9 cellular contexts compared by ENCODE assay signal in genomic region chr1:201450721-201451291, GRCh38. TPM values are rescaled to one million over a fixed set of nuclear protein-coding genes. Genes with fewer than 3 reads are reported as not detected.
A peak's percentile ranks its signal among the peaks of the same experiment; 100 is the strongest.
DNase-seq lines count a peak whose midpoint lies in the region; ATAC-seq and TF ChIP-seq lines count a peak whose summit lies in the region.
"Had no signal": no experiment of that assay in that cellular context is flagged by ENCODE, and none has a peak within 500 bp of the region (broad histone marks: within the 10 kb centered on the region; RNA-seq: fewer than 3 reads in every experiment).

No MANE protein-coding gene starts in this region.

- peak overlapping the region; percentile 12 for H3K27ac ChIP-seq in skeletal muscle tissue (ENCODE audit: low read depth, low read length)

- H3K36me3 ChIP-seq in H7 (replicated peaks; ENCODE audit: control insufficient read depth, insufficient read depth, low read length) (no peaks in the 10 kb centered on the region), skeletal muscle tissue (ENCODE audit: control insufficient read depth in 3 of 3, insufficient read depth in 3 of 3, low read length in 3 of 3) (no peaks in the 10 kb centered on the region)

- H3K4me1 ChIP-seq in skeletal muscle tissue (ENCODE audit: control insufficient read depth in 3 of 3, insufficient read depth in 3 of 3, low read length in 3 of 3), result peaks cover 19 to 36% (median 32%) of the 10 kb centered on the region in 3 donors

- ATAC-seq in WTC11 (peak; percentile 11), left ventricle myocardium superior (peak; percentile 69), GM18520 (IDR thresholded peaks at IDR 0.05; ENCODE audit: unreplicated experiment) (no peak), T-cell (replicated peaks in 1 of 4) (no peak), HG03196 (IDR thresholded peaks at IDR 0.05; ENCODE audit: unreplicated experiment) (no peak)

- H3K36me3 Mint-ChIP-seq in WTC11, result no peaks in the 10 kb centered on the region
- H3K36me3 Mint-ChIP-seq in T-cell, result no peaks in the 10 kb centered on the region

- no peak overlapping the region for H3K27ac Mint-ChIP-seq in WTC11
- no peak overlapping the region for H3K27ac Mint-ChIP-seq in T-cell

- intact Hi-C loops in left ventricle myocardium superior (cut with micrococcal nuclease), result no loop called here

- H3K4me3 ChIP-seq in H7 (ENCODE audit: insufficient read depth, low read depth, low read length), result no peak overlapping the region
- H3K4me3 ChIP-seq in skeletal muscle tissue (ENCODE audit: low read length in 3 of 3), result peak overlapping the region in 1 of 3 donors; percentile 45

- H3K27me3 ChIP-seq in H7 (ENCODE audit: control insufficient read depth, insufficient read depth, low read length) (no peaks in the 10 kb centered on the region; the same call in none of the 2 replicates), skeletal muscle tissue (ENCODE audit: control insufficient read depth in 3 of 3, insufficient read depth in 3 of 3, low read length in 3 of 3) (no peaks in the 10 kb centered on the region)

- no peak for TF ChIP-seq CTCF in WTC11 (IDR thresholded peaks at IDR 0.05)

- DNase-seq in H7, result peak; percentile 65
- peak; percentile 39 for DNase-seq in WTC11 (ENCODE audit: low spot score)
- DNase-seq in left ventricle myocardium superior, result peak; percentile 80
- no peak for DNase-seq in activated naive CD4-positive, alpha-beta T cell treated with Interleukin-2 at 50 U/mL for 16 hours
- DNase-seq in T-cell, result no peak

- POLR2A ChIA-PET in WTC11 (lab: Charles Lee) (no interaction called here), T-cell (lab: Charles Lee) (no interaction called here)

- peak overlapping the region in 2 of 3 donors; percentile 23 to 50 for H3K9ac ChIP-seq in skeletal muscle tissue (ENCODE audit: low read depth in 1 of 3, low read length in 3 of 3)

- H3K4me1 Mint-ChIP-seq in WTC11 (peaks cover 42% of the 10 kb centered on the region), T-cell (peaks cover 0 to 12% (median 6%) of the 10 kb centered on the region in 3 donors)

- CTCF ChIA-PET in WTC11 (lab: Charles Lee) (interaction anchor here (2.0 to 8.3 kb wide), 5 partner anchors 12 to 62 kb away, joined by 10 to 264 read pairs (median 13); partner anchors contain the start of gene PHLDA3), T-cell (lab: Charles Lee) (interaction anchor here in 1 of 2 donors (0.7 kb wide), 2 partner anchors 9 to 208 kb away, joined by 3 to 4 read pairs; no protein-coding TSS in a partner anchor)

- H3K9me3 Mint-ChIP-seq in WTC11 (no peaks in the 10 kb centered on the region), T-cell (no peaks in the 10 kb centered on the region)

- no peaks in the 10 kb centered on the region; the same call in 1 of the 2 replicates for H3K27me3 Mint-ChIP-seq in WTC11 (ENCODE audit: low read depth)
- peaks cover 12 to 16% of the 10 kb centered on the region in 2 donors for H3K27me3 Mint-ChIP-seq in T-cell

- no peaks in the 10 kb centered on the region for H3K9me3 ChIP-seq in skeletal muscle tissue (ENCODE audit: control insufficient read depth in 3 of 3, low read length in 3 of 3)

- H3K4me3 Mint-ChIP-seq in WTC11, result no peak overlapping the region
- no peak overlapping the region for H3K4me3 Mint-ChIP-seq in T-cell

TF ChIP-seq in WTC11, 78 proteins besides CTCF, POLR2A, EP300 and RAD21:
- TF ChIP-seq JAZF1 (CRISPR knock-in tag; IDR thresholded peaks at IDR 0.05), result no peak
- no peak for TF ChIP-seq SMAD3 (CRISPR knock-in tag; IDR thresholded peaks at IDR 0.05; ENCODE audit: borderline replicate concordance)
- TF ChIP-seq FOXP1 (CRISPR knock-in tag; IDR thresholded peaks at IDR 0.05; ENCODE audit: borderline replicate concordance), result no peak
- TF ChIP-seq NFYB (CRISPR knock-in tag; conservative IDR thresholded peaks at IDR 0.05; ENCODE audit: low read depth), result no peak
- TF ChIP-seq MAX (CRISPR knock-in tag; IDR thresholded peaks at IDR 0.05), result no peak
- TF ChIP-seq GTF2I (CRISPR knock-in tag; conservative IDR thresholded peaks at IDR 0.05), result no peak
- no peak for TF ChIP-seq TP53 (CRISPR knock-in tag; IDR thresholded peaks at IDR 0.05)
- no peak for TF ChIP-seq HMGXB4 (CRISPR knock-in tag; IDR thresholded peaks at IDR 0.05)
- TF ChIP-seq ZNF532 (CRISPR knock-in tag; IDR thresholded peaks at IDR 0.05; ENCODE audit: borderline replicate concordance), result no peak
- TF ChIP-seq ZNF263 (CRISPR knock-in tag; IDR thresholded peaks at IDR 0.05; ENCODE audit: low read depth), result no peak

RNA-seq across cellular contexts. Expression of gene PHLDA3, which starts 18.2 kb away (rescaled TPM):
- 3.4 and 4.1 TPM in 2 replicates for total RNA-seq in H7 (2014; rRNA removed; shearing (Covaris generic))
- total RNA-seq in WTC11 (2021) (53.9 to 95.1 TPM (median 59.7 TPM) in 3 replicates), left ventricle myocardium superior (20.4 TPM), skeletal muscle tissue (8.9 TPM), T-cell (1 to 10 TPM in 4 of 5 donors, under 1 TPM in 1; 0.83 to 5.8 (median 3.6) TPM)

RNA-seq across cellular contexts. Expression of gene TNNI1, which starts 29.3 kb away (rescaled TPM):
- 0.18 and 1.2 TPM in 2 replicates for total RNA-seq in H7 (2014; rRNA removed; shearing (Covaris generic))
- total RNA-seq in WTC11 (2021) (0.34 to 0.50 TPM (median 0.44 TPM) in 3 replicates), left ventricle myocardium superior (1.1 TPM), skeletal muscle tissue (251 TPM), T-cell (not detected)
- total RNA-seq: subcutaneous adipose tissue had no signal

RNA-seq across cellular contexts. Expression of gene LAD1, which starts 51.7 kb away (rescaled TPM):
- total RNA-seq in H7 (2014; rRNA removed; shearing (Covaris generic)), result 4.3 and 4.5 TPM in 2 replicates
- total RNA-seq in WTC11 (2021), result 14.5 to 15.6 TPM (median 14.9 TPM) in 3 replicates
- total RNA-seq in left ventricle myocardium superior, result 2.2 TPM
- 3.1 TPM for total RNA-seq in skeletal muscle tissue
- 1 to 10 TPM in 2 of 5 donors, under 1 TPM in 1, not detected in 2; 0.53 to 1.7 (median 1.1) TPM for total RNA-seq in T-cell

RNA-seq across cellular contexts. Expression of gene CSRP1, which starts 56.1 kb away (rescaled TPM):
- total RNA-seq in H7 (2014; rRNA removed; shearing (Covaris generic)), result 0.73 and 0.74 TPM in 2 replicates
- total RNA-seq in WTC11 (2021) (10.7 to 15.4 TPM (median 14.3 TPM) in 3 replicates), left ventricle myocardium superior (41.4 TPM), skeletal muscle tissue (42.8 TPM), T-cell (10 to 100 TPM; 35.0 to 47.2 (median 36.8) TPM)

Comparison
In these comparisons a context has a peak if more than half of its experiments do, and no peak if none do; other contexts are left out.
1. DNase-seq: peak in H7 (single experiment), WTC11 (single experiment) and left ventricle myocardium superior (single experiment); none in activated naive CD4-positive, alpha-beta T cell treated with Interleukin-2 at 50 U/mL for 16 hours (single experiment) and T-cell (0 of 34).
2. ATAC-seq: peak in WTC11 (single experiment) and left ventricle myocardium superior (single experiment); none in GM18520 (single experiment), T-cell (0 of 4) and HG03196 (single experiment).
3. RNA of gene TNNI1, which starts 29.3 kb away (total RNA-seq): 251 TPM in skeletal muscle tissue (single experiment); 0.18 to 1.2 TPM in H7, 1.1 TPM in left ventricle myocardium superior (single experiment), 0.34 to 0.50 TPM in WTC11 and not detected in T-cell; every median in the first group is over 100 times any median in the second.